Comparison of ENCODE assay signal across 20 cellular contexts in the genomic region with DNA sequence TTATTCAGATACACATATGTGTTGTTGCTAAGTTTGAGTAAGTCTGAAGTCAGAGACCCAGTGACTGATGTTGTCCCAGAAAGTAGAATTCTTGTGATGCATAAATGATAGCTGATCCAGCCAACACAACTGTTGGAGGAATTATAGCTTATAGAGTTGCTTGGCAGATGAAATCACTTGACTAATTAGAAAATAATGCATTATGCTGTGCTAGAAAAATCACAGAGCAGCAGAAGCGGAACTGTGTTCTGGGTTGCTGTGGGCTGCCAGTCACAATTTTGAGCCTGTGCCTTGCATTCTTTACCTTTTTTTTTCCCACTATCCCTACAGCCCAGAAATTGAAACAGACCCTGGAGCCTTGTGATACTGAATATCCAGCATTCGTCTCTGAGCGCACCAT.
A peak's percentile ranks its signal among the peaks of the same experiment; 100 is the strongest.
DNase-seq lines count a peak whose midpoint lies in the region; ATAC-seq and TF ChIP-seq lines count a peak whose summit lies in the region.
"Had no signal": no experiment of that assay in that cellular context is flagged by ENCODE, and none has a peak within 500 bp of the region (broad histone marks: within the 10 kb centered on the region; RNA-seq: fewer than 3 reads in every experiment).

No MANE protein-coding gene starts in this region.

- H4K8ac ChIP-seq in IMR-90 (ENCODE audit: low read depth in 2 of 2, low read length in 2 of 2), result no peak overlapping the region

- H3K9me1 ChIP-seq in IMR-90 (ENCODE audit: insufficient read depth, low read length), result no peaks in the 10 kb centered on the region; the same call in 1 of the 2 replicates

- H2AK9ac ChIP-seq in IMR-90 (replicated peaks; ENCODE audit: low read depth, low read length, poor library complexity), result no peak overlapping the region

- ATAC-seq in IMR-90 (ENCODE audit: low read depth) (no peak), GM19324 (IDR thresholded peaks at IDR 0.05; ENCODE audit: low FRiP score, unreplicated experiment) (no peak), psoas muscle (no peak)
- no peak for ATAC-seq in activated CD4-positive, CD25-positive, alpha-beta regulatory T cell treated with anti-CD3 and anti-CD28 coated beads, Interleukin-2, amount 50 U/mL, for 24 hours
- ATAC-seq: GM12878 had no signal

- no peaks in the 10 kb centered on the region for H3K79me1 ChIP-seq in IMR-90 (ENCODE audit: low read depth in 1 of 2, low read length in 2 of 2)

- no peak overlapping the region for H2BK15ac ChIP-seq in IMR-90 (ENCODE audit: low read depth, low read length)

- H2BK5ac ChIP-seq in IMR-90 (ENCODE audit: low read depth, low read length, poor library complexity, severe bottlenecking), result no peak overlapping the region

- no peaks in the 10 kb centered on the region for H3K36me3 ChIP-seq in IMR-90 (ENCODE audit: control insufficient read depth, insufficient read depth, low read length)
- no peaks in the 10 kb centered on the region for H3K36me3 ChIP-seq in psoas muscle (ENCODE audit: insufficient read depth in 1 of 2, low read depth in 1 of 2)
- H3K36me3 ChIP-seq: BE2C had no signal

- H2BK20ac ChIP-seq in IMR-90 (ENCODE audit: low read depth, low read length), result no peak overlapping the region

- H3K18ac ChIP-seq in IMR-90 (ENCODE audit: low read depth, low read length), result no peak overlapping the region; the same call in 1 of the 2 replicates

- BruUV-seq in IMR-90 (replicated peaks; lab: Mats Ljungman, UMichigan), result no TSS peak

- CTCF ChIA-PET in IMR-90 (lab: Yijun Ruan, JAX), result no interaction called here

- WGBS in IMR-90 (ENCODE audit: extremely low coverage in 2 of 2, insufficient read length in 1 of 2), 2 experiments, result 100% methylated on average over 1 of the region's 3 CpGs; no CpG with 5 or more reads in 1 of the 2 experiments
- WGBS in psoas muscle, 3 donors, result 78 to 87% (median 81%) methylated on average over 3 of the region's 3 CpGs

- no peak overlapping the region for H3K56ac ChIP-seq in IMR-90 (ENCODE audit: extremely low read depth, insufficient read depth, low read length)

- H4K20me1 ChIP-seq in IMR-90 (ENCODE audit: insufficient read depth, low read length), result no peaks in the 10 kb centered on the region

- H2BK120ac ChIP-seq in IMR-90 (ENCODE audit: low read depth, low read length), result no peak overlapping the region

- H4K91ac ChIP-seq in IMR-90 (ENCODE audit: insufficient read depth, low read depth, low read length), result no peak overlapping the region

- no peak overlapping the region for H3K4me3 ChIP-seq in IMR-90 (ENCODE audit: insufficient read depth, low read depth, low read length)
- H3K4me3 ChIP-seq in retinal pigment epithelial cell (ENCODE audit: low read length), result no peak overlapping the region
- no peak overlapping the region for H3K4me3 ChIP-seq in psoas muscle
- H3K4me3 ChIP-seq: GM12878 had no signal

- POLR2A ChIA-PET in IMR-90 (lab: Charles Lee; ENCODE audit: unreplicated experiment), result no interaction called here

- H3K27ac ChIP-seq in IMR-90 (ENCODE audit: insufficient read depth, low read length), result no peak overlapping the region
- no peak overlapping the region for H3K27ac ChIP-seq in psoas muscle

- H4K5ac ChIP-seq in IMR-90 (ENCODE audit: low read depth, low read length), result no peak overlapping the region

- no peak overlapping the region for H2AK5ac ChIP-seq in IMR-90 (ENCODE audit: low read depth, low read length)

- no peak overlapping the region for H3K23ac ChIP-seq in IMR-90 (ENCODE audit: low read depth, low read length)

- H3K9ac ChIP-seq in IMR-90 (ENCODE audit: low read depth, low read length), result no peak overlapping the region

- no peak for TF ChIP-seq POLR2A in IMR-90 (IDR thresholded peaks at IDR 0.05; ENCODE audit: low read depth, low read length)

- in situ Hi-C loops in IMR-90 (cut with MboI; ENCODE audit: low sequenced_read_pairs), result no loop called here
- in situ Hi-C loops in ACHN (cut with HindIII; ENCODE audit: low pct_ligation_motif_present, low pct_unique_long_range_greater_than_20kb, low sequenced_read_pairs), result no loop called here

- no peaks in the 10 kb centered on the region for H3K9me3 ChIP-seq in IMR-90 (ENCODE audit: control insufficient read depth, insufficient read depth, low read length)
- no peaks in the 10 kb centered on the region for H3K9me3 ChIP-seq in psoas muscle
- H3K9me3 ChIP-seq: BE2C had no signal

- H3K27me3 ChIP-seq in IMR-90 (ENCODE audit: control insufficient read depth, insufficient read depth, low read length) (no peaks in the 10 kb centered on the region), psoas muscle (ENCODE audit: insufficient read depth in 3 of 3, low read length in 2 of 3) (no peaks in the 10 kb centered on the region)
- H3K27me3 ChIP-seq: BE2C had no signal

- H3K14ac ChIP-seq in IMR-90 (replicated peaks; ENCODE audit: low read depth, low read length), result no peak overlapping the region

- DNase-seq in IMR-90 (peak; percentile 22), astrocyte of the hippocampus (ENCODE audit: low read depth, low spot score) (peak; percentile 35), kidney glomerular epithelial cell (lab: John Stamatoyannopoulos, UW) (peak; percentile 15), retinal pigment epithelial cell (ENCODE audit: low read depth) (peak; percentile 14), ACHN (no peak), psoas muscle (no peak)
- DNase-seq: 8988T; BE2C; C1 segment of cervical spinal cord; CD4-positive, CD25-positive, alpha-beta regulatory T cell; CD8-positive, alpha-beta memory T cell; COR-L47; DMS 273 treated with DMSO at 0.1 percent for 48 hours; DMS53; DND-41; EL; H9 had no signal

- dilution Hi-C loops in IMR-90 (cut with HindIII; ENCODE audit: low sequenced_read_pairs, unreplicated experiment), result no loop called here

- TF ChIP-seq CTCF in IMR-90 (conservative IDR thresholded peaks at IDR 0.05; ENCODE audit: low read depth, low read length), result no peak
- TF ChIP-seq CTCF in retinal pigment epithelial cell (conservative IDR thresholded peaks at IDR 0.05; ENCODE audit: low read depth, low read length), result no peak
- no peak for TF ChIP-seq CTCF in psoas muscle (IDR thresholded peaks at IDR 0.05)

- H2AFZ ChIP-seq in IMR-90 (replicated peaks; ENCODE audit: low read length, poor library complexity), result no peak overlapping the region

- intact Hi-C loops in IMR-90 (cut with micrococcal nuclease) (no loop called here), psoas muscle (cut with DNase I) (loop anchor here in 1 of 2 donors (10.0 kb wide), 1 partner anchor 143 kb away; no protein-coding TSS in a partner anchor)

- H3K4me1 ChIP-seq in IMR-90 (ENCODE audit: control insufficient read depth, insufficient read depth, low read length) (no peaks in the 10 kb centered on the region), psoas muscle (no peaks in the 10 kb centered on the region)
- H3K4me1 ChIP-seq: BE2C had no signal

- H3K4me2 ChIP-seq in IMR-90 (ENCODE audit: low read depth, low read length), result no peak overlapping the region

- H3K4ac ChIP-seq in IMR-90 (ENCODE audit: low read depth, low read length), result no peak overlapping the region

- TF ChIP-seq RAD21 in IMR-90 (IDR thresholded peaks at IDR 0.05; ENCODE audit: low read length), result no peak

TF ChIP-seq in IMR-90, 13 proteins besides CTCF, POLR2A, EP300 and RAD21:
- TF ChIP-seq MAFK (IDR thresholded peaks at IDR 0.05; ENCODE audit: low read depth, low read length), result no peak
- no peak for TF ChIP-seq RFX5 (IDR thresholded peaks at IDR 0.05; ENCODE audit: low read depth, low read length)
- TF ChIP-seq MAZ (IDR thresholded peaks at IDR 0.05; ENCODE audit: borderline replicate concordance, low read depth, low read length), result no peak
- no peak for TF ChIP-seq CHD1 (IDR thresholded peaks at IDR 0.05; ENCODE audit: low read depth, low read length)
- no peak for TF ChIP-seq FOS (IDR thresholded peaks at IDR 0.05; ENCODE audit: low read depth, low read length)
- no peak for TF ChIP-seq SMC3 (IDR thresholded peaks at IDR 0.05; ENCODE audit: low read depth, low read length)
- no peak for TF ChIP-seq NFE2L2 (IDR thresholded peaks at IDR 0.05; ENCODE audit: low read depth, low read length)
- TF ChIP-seq, protein P1, sequence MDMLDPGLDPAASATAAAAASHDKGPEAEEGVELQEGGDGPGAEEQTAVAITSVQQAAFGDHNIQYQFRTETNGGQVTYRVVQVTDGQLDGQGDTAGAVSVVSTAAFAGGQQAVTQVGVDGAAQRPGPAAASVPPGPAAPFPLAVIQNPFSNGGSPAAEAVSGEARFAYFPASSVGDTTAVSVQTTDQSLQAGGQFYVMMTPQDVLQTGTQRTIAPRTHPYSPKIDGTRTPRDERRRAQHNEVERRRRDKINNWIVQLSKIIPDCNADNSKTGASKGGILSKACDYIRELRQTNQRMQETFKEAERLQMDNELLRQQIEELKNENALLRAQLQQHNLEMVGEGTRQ (IDR thresholded peaks at IDR 0.05; ENCODE audit: low read depth, low read length), result no peak
- TF ChIP-seq BHLHE40 (IDR thresholded peaks at IDR 0.05; ENCODE audit: low read depth, low read length), result no peak
- TF ChIP-seq CEBPB (IDR thresholded peaks at IDR 0.05; ENCODE audit: low read depth, low read length), result no peak
- TF ChIP-seq MXI1 (IDR thresholded peaks at IDR 0.05; ENCODE audit: borderline replicate concordance, low read depth, low read length), result no peak
- TF ChIP-seq, protein P2, sequence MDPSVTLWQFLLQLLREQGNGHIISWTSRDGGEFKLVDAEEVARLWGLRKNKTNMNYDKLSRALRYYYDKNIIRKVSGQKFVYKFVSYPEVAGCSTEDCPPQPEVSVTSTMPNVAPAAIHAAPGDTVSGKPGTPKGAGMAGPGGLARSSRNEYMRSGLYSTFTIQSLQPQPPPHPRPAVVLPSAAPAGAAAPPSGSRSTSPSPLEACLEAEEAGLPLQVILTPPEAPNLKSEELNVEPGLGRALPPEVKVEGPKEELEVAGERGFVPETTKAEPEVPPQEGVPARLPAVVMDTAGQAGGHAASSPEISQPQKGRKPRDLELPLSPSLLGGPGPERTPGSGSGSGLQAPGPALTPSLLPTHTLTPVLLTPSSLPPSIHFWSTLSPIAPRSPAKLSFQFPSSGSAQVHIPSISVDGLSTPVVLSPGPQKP (IDR thresholded peaks at IDR 0.05; ENCODE audit: borderline replicate concordance, low read depth, low read length), result no peak
- no peak for TF ChIP-seq RCOR1 (IDR thresholded peaks at IDR 0.05; ENCODE audit: insufficient replicate concordance, low read length)

Comparison
In these comparisons a context has a peak if more than half of its experiments do, and no peak if none do; other contexts are left out.
1. DNase-seq: peak in IMR-90 (single experiment), astrocyte of the hippocampus (single experiment), kidney glomerular epithelial cell (single experiment) and retinal pigment epithelial cell (single experiment); none in ACHN (single experiment) and psoas muscle (0 of 2).